Comparison of ENCODE assay signal across 1 cellular context in the genomic region with DNA sequence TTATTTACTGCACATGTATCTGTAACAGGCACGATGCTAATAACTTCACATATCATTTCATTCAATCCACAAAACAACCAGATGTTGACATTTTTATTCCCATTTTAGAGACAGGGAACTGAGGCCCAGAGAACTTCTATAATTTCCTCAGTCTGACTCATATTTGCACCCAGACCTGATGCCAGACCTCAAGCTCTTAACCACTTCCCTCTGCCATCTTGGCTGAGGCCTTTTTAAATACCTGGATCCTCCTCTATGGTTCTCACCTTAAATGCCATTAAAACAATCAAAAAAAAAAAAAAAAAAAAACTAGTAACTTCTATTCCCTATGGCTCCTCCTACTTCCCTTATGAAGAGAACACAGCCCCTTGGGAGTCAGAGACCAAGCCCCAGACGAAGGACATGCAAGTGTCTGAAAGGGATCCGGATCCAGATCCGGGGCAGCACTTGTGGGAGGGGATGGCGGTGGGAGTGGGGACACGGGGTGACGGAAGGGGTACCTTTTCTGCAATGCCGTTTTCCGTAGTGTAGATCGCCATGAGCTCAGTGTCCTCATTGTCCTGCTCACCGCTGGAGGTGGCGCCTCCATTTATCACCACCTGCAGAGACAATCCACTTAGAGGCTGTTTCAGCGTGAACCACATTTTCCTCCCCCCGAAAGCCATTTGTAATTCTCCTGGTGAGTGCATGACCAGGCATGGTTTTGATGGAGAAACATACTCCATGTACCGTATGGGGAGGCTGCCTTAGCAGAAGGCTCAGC.
TF ChIP-seq lines count a peak whose summit lies in the region.

No MANE protein-coding gene starts in this region.

TF ChIP-seq in WTC11, 78 proteins besides CTCF, POLR2A, EP300 and RAD21:
- TF ChIP-seq, protein P1, sequence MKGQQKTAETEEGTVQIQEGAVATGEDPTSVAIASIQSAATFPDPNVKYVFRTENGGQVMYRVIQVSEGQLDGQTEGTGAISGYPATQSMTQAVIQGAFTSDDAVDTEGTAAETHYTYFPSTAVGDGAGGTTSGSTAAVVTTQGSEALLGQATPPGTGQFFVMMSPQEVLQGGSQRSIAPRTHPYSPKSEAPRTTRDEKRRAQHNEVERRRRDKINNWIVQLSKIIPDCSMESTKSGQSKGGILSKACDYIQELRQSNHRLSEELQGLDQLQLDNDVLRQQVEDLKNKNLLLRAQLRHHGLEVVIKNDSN (CRISPR knock-in tag; IDR thresholded peaks at IDR 0.05) = no peak
- no peak for TF ChIP-seq HMGA2 (CRISPR knock-in tag; IDR thresholded peaks at IDR 0.05)
- TF ChIP-seq, protein P2, sequence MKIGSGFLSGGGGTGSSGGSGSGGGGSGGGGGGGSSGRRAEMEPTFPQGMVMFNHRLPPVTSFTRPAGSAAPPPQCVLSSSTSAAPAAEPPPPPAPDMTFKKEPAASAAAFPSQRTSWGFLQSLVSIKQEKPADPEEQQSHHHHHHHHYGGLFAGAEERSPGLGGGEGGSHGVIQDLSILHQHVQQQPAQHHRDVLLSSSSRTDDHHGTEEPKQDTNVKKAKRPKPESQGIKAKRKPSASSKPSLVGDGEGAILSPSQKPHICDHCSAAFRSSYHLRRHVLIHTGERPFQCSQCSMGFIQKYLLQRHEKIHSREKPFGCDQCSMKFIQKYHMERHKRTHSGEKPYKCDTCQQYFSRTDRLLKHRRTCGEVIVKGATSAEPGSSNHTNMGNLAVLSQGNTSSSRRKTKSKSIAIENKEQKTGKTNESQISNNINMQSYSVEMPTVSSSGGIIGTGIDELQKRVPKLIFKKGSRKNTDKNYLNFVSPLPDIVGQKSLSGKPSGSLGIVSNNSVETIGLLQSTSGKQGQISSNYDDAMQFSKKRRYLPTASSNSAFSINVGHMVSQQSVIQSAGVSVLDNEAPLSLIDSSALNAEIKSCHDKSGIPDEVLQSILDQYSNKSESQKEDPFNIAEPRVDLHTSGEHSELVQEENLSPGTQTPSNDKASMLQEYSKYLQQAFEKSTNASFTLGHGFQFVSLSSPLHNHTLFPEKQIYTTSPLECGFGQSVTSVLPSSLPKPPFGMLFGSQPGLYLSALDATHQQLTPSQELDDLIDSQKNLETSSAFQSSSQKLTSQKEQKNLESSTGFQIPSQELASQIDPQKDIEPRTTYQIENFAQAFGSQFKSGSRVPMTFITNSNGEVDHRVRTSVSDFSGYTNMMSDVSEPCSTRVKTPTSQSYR (CRISPR knock-in tag; IDR thresholded peaks at IDR 0.05) = no peak
- no peak for TF ChIP-seq TEAD4 (CRISPR knock-in tag; IDR thresholded peaks at IDR 0.05)
- 0 out of 2 replicates have a peak, but pooled peaks have one; percentile 39 for TF ChIP-seq PRDM15 (CRISPR knock-in tag; IDR thresholded peaks at IDR 0.05)
- no peak for TF ChIP-seq JAZF1 (CRISPR knock-in tag; IDR thresholded peaks at IDR 0.05)
TF ChIP-seq in WTC11: peak in this region for 1.
